In the genomic region with DNA sequence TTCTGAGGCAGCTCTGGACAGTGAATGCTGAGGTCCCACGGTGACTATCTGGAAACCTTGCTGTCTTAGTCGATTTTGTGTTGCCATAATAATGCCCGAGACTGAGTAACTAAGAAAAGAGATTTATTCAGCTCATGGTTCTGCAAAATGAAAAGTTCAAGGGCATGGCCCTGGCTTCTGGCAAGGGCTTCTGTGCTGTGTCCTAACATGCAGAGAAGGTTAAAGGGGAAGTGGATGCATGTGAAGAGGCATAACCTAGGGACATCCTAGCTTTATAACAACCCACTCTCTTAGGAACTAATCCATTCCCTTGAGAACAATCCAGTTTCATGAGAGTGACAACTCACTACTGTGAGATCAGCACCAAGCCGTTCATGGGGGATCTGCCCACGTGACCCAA, we compare ENCODE assay signal across 28 cellular contexts.
"Had no signal": no experiment of that assay in that cellular context is flagged by ENCODE, and none has a peak within 500 bp of the region (broad histone marks: within the 10 kb centered on the region; RNA-seq: fewer than 3 reads in every experiment).

No MANE protein-coding gene starts in this region.

- H3K27ac ChIP-seq: SK-N-MC, WERI-Rb-1 had no signal

- H3K27me3 Mint-ChIP-seq: activated CD4-positive, alpha-beta memory T cell treated with anti-CD3 and anti-CD28 coated beads, Interleukin-2, amount 10 ng/mL, durations not matched to agents 7 days and 5 days; activated CD4-positive, alpha-beta T cell treated with anti-CD3 and anti-CD28 coated beads for 36 hours; activated naive CD8-positive, alpha-beta T cell; activated T-helper 17 cell treated with anti-CD3 and anti-CD28 coated beads, Interleukin-2, amount 50 U/mL, for 72 hours; IgD-negative memory B cell had no signal

- H3K4me3 Mint-ChIP-seq: activated CD4-positive, alpha-beta memory T cell treated with anti-CD3 and anti-CD28 coated beads, Interleukin-2, amount 10 ng/mL, durations not matched to agents 7 days and 5 days; activated CD4-positive, alpha-beta T cell treated with anti-CD3 and anti-CD28 coated beads for 36 hours; activated naive CD4-positive, alpha-beta T cell treated with anti-CD3 and anti-CD28 coated beads for 36 hours; activated naive CD8-positive, alpha-beta T cell; activated T-helper 17 cell treated with anti-CD3 and anti-CD28 coated beads, Interleukin-2, amount 50 U/mL, for 72 hours; brain; IgD-negative memory B cell had no signal

- H3K27ac Mint-ChIP-seq: activated CD4-positive, alpha-beta memory T cell treated with anti-CD3 and anti-CD28 coated beads, Interleukin-2, amount 10 ng/mL, durations not matched to agents 7 days and 5 days; activated CD4-positive, alpha-beta T cell treated with anti-CD3 and anti-CD28 coated beads for 36 hours; activated naive CD4-positive, alpha-beta T cell treated with anti-CD3 and anti-CD28 coated beads for 36 hours; activated naive CD8-positive, alpha-beta T cell; activated T-helper 17 cell treated with anti-CD3 and anti-CD28 coated beads, Interleukin-2, amount 50 U/mL, for 72 hours; brain; IgD-negative memory B cell had no signal

- DNase-seq: activated CD4-positive, alpha-beta memory T cell treated with anti-CD3 and anti-CD28 coated beads, Interleukin-2, amount 10 ng/mL, durations not matched to agents 7 days and 5 days; activated CD4-positive, alpha-beta T cell treated with anti-CD3 and anti-CD28 coated beads for 36 hours; activated CD4-positive, alpha-beta T cell treated with anti-CD3 and anti-CD28 coated beads, Interleukin-2, amount 50 U/mL, for 1 hour; activated gamma-delta T cell; activated naive CD4-positive, alpha-beta T cell treated with anti-CD3 and anti-CD28 coated beads for 36 hours; activated T-cell treated with anti-CD3 and anti-CD28 coated beads for 4 hours; activated T-cell treated with anti-CD3 and anti-CD28 coated beads, Interleukin-2, amount 50 U/mL, for 48 hours; amygdala; KG1; NCI-H1048; NCI-H1930; NCI-H2171 treated with DMSO at 0.1 percent for 48 hours; NCI-H226; NCI-H510A; NCI-H526 treated with DMSO at 0.1 percent for 48 hours; NCI-H82; NK-92 treated with Interleukin-12 subunit alpha and Interleukin-12 subunit beta, amount 100 ng/mL, for 24 hours; OCI-M1; RPMI8226; T-helper 1 cell; WERI-Rb-1 had no signal

- H3K36me3 ChIP-seq: WERI-Rb-1 had no signal

- H3K4me3 ChIP-seq: SK-N-MC had no signal

- ATAC-seq: activated CD4-positive, alpha-beta T cell treated with anti-CD3 and anti-CD28 coated beads for 36 hours; activated T-helper 17 cell treated with anti-CD3 and anti-CD28 coated beads, Interleukin-2, amount 50 U/mL, for 72 hours; Panc1; Right ventricle myocardium inferior had no signal

- H3K4me1 Mint-ChIP-seq: activated CD4-positive, alpha-beta memory T cell treated with anti-CD3 and anti-CD28 coated beads, Interleukin-2, amount 10 ng/mL, durations not matched to agents 7 days and 5 days; activated CD4-positive, alpha-beta T cell treated with anti-CD3 and anti-CD28 coated beads for 36 hours; brain had no signal

- H3K9me3 Mint-ChIP-seq: activated naive CD4-positive, alpha-beta T cell treated with anti-CD3 and anti-CD28 coated beads for 36 hours; activated T-helper 17 cell treated with anti-CD3 and anti-CD28 coated beads, Interleukin-2, amount 50 U/mL, for 72 hours; IgD-negative memory B cell had no signal
